ENCODE assay signal across 8 cellular contexts in genomic region chr1:169348356-169349036, GRCh38. TPM values are rescaled to one million over a fixed set of nuclear protein-coding genes. Genes with fewer than 3 reads are reported as not detected.
DNase-seq lines count a peak whose midpoint lies in the region; ATAC-seq and TF ChIP-seq lines count a peak whose summit lies in the region.

No MANE protein-coding gene starts in this region.

- no peaks in the 10 kb centered on the region for H3K9me2 ChIP-seq in GM23248 (ENCODE audit: insufficient read depth)

- no peak overlapping the region for H3K9ac ChIP-seq in GM23248

- peaks cover 0 to 1% of the 10 kb centered on the region in 2 donors for H3K27me3 Mint-ChIP-seq in CD4-positive, alpha-beta memory T cell

- peak; percentile 68 for TF ChIP-seq CTCF in lung (IDR thresholded peaks at IDR 0.05; ENCODE audit: control extremely low read depth, extremely low read depth)

- H3F3A ChIP-seq in GM23248 (ENCODE audit: insufficient read depth): no peaks in the 10 kb centered on the region

- H3K27ac Mint-ChIP-seq in CD4-positive, alpha-beta memory T cell: no peak overlapping the region

- no peaks in the 10 kb centered on the region for H3K36me3 ChIP-seq in CD4-positive, alpha-beta memory T cell (ENCODE audit: insufficient read depth, low read length)
- no peaks in the 10 kb centered on the region for H3K36me3 ChIP-seq in GM23248 (ENCODE audit: low read depth)
- H3K36me3 ChIP-seq in lung (ENCODE audit: control insufficient read depth in 2 of 2, insufficient read depth in 2 of 2, low read length in 2 of 2): peaks cover 0 to 1% of the 10 kb centered on the region in 2 donors

- WGBS in GM23248 (ENCODE audit: low coverage in 1 of 2, low lambda C conversion rate in 2 of 2, missing lambda C conversion rate in 2 of 2), 2 experiments: 40 to 41% methylated on average over 5 of the region's 5 CpGs
- 49 to 55% methylated on average over 5 of the region's 5 CpGs for WGBS in lung, 2 donors

- no peaks in the 10 kb centered on the region for H3K9me3 Mint-ChIP-seq in CD4-positive, alpha-beta memory T cell

- peaks cover 0 to 3% (median under 1%) of the 10 kb centered on the region in 4 donors for H3K4me1 Mint-ChIP-seq in CD4-positive, alpha-beta memory T cell

- H3K4me3 ChIP-seq in CD4-positive, alpha-beta memory T cell (ENCODE audit: low read length in 2 of 2): no peak overlapping the region
- H3K4me3 ChIP-seq in GM23248 (no peak overlapping the region), lung (no peak overlapping the region)

- POLR2A ChIA-PET in CD4-positive, alpha-beta memory T cell (lab: Charles Lee; ENCODE audit: partially characterized antibody): interaction anchor here (0.9 to 2.1 kb wide), 3 partner anchors 19 to 1006 kb away, joined by 4 to 17 read pairs (median 8); partner anchors contain the start of genes BLZF1 and NME7

- no peak overlapping the region for H3K27ac ChIP-seq in CD4-positive, alpha-beta memory T cell (ENCODE audit: low read depth, low read length)
- H3K27ac ChIP-seq in GM23248: no peak overlapping the region
- H3K27ac ChIP-seq in lung (ENCODE audit: low read depth in 1 of 2, low read length in 1 of 2): no peak overlapping the region

- H3K4me1 ChIP-seq in CD4-positive, alpha-beta memory T cell (ENCODE audit: insufficient read depth, low read length): no peaks in the 10 kb centered on the region
- H3K4me1 ChIP-seq in GM23248 (ENCODE audit: insufficient read depth) (no peaks in the 10 kb centered on the region), lung (ENCODE audit: control insufficient read depth in 2 of 2, insufficient read depth in 2 of 2, low read length in 2 of 2) (no peaks in the 10 kb centered on the region)

- no peak overlapping the region for H3K4me3 Mint-ChIP-seq in CD4-positive, alpha-beta memory T cell

- H3K4me2 ChIP-seq in GM23248 (ENCODE audit: unreplicated experiment): no peak overlapping the region

- no peaks in the 10 kb centered on the region for H4K20me1 ChIP-seq in GM23248 (ENCODE audit: insufficient read depth)

- no peaks in the 10 kb centered on the region for H3K27me3 ChIP-seq in CD4-positive, alpha-beta memory T cell (ENCODE audit: insufficient read depth, low read length)
- H3K27me3 ChIP-seq in GM23248 (replicated peaks; ENCODE audit: insufficient read depth) (no peaks in the 10 kb centered on the region), lung (ENCODE audit: control insufficient read depth, insufficient read depth) (no peaks in the 10 kb centered on the region)

- H3K9me3 ChIP-seq in CD4-positive, alpha-beta memory T cell (ENCODE audit: control insufficient read depth in 1 of 2, low read length in 2 of 2): no peaks in the 10 kb centered on the region
- H3K9me3 ChIP-seq in GM23248 (ENCODE audit: low read depth): no peaks in the 10 kb centered on the region
- no peaks in the 10 kb centered on the region for H3K9me3 ChIP-seq in lung (ENCODE audit: control insufficient read depth in 2 of 2, insufficient read depth in 1 of 2, low read length in 1 of 2)

- CTCF ChIA-PET in CD4-positive, alpha-beta memory T cell (lab: Charles Lee; ENCODE audit: partially characterized antibody): interaction anchor here (0.5 to 11.0 kb wide), 31 partner anchors 9 to 1268 kb away, joined by 3 to 156 read pairs (median 4); partner anchors contain the start of genes BLZF1 and NME7

- H3K79me2 ChIP-seq in GM23248 (ENCODE audit: insufficient read depth): peaks cover 7% of the 10 kb centered on the region

- H2AFZ ChIP-seq in GM23248: no peak overlapping the region

- ATAC-seq in lung (ENCODE audit: insufficient read depth, low FRiP score) (no peak), GM18505 (IDR thresholded peaks at IDR 0.05; ENCODE audit: unreplicated experiment) (no peak)

- no peak for TF ChIP-seq POLR2A in GM18505 (IDR thresholded peaks at IDR 0.05; ENCODE audit: borderline replicate concordance, extremely low read depth, insufficient read depth, insufficient read length)

- in situ Hi-C loops in GM23248 (cut with MboI): loop anchor here (10.0 to 25.0 kb wide), 2 partner anchors 744 to 1011 kb away; no protein-coding TSS in a partner anchor

- intact Hi-C loops in CD4-positive, alpha-beta memory T cell (cut with micrococcal nuclease): loop anchor here (1.0 kb wide), 2 partner anchors 909 to 1113 kb away; no protein-coding TSS in a partner anchor

- peaks cover 1 to 3% of the 10 kb centered on the region in 2 donors for H3K36me3 Mint-ChIP-seq in CD4-positive, alpha-beta memory T cell

- DNase-seq in CD4-positive, alpha-beta memory T cell: peak in 4 of 5 donors; percentile 44 to 52 (median 47)
- DNase-seq in GM23248 (peak; percentile 71), NCI-H69 (lab: John Stamatoyannopoulos, UW) (peak; percentile 69), lung (ENCODE audit: low spot score) (no peak)
- DNase-seq in central memory CD4-positive, alpha-beta T cell: peak; percentile 34
- no peak for DNase-seq in activated effector memory CD4-positive, alpha-beta T cell treated with Interleukin-2 at 50 U/mL for 16 hours
- no peak for DNase-seq in stimulated activated CD4-positive, alpha-beta T cell treated with anti-CD3 and anti-CD28 coated beads, Interleukin-4, amount 100 ng/mL, for 1 hour

RNA-seq across cellular contexts. Expression of gene NME7, which starts 19.1 kb away (rescaled TPM):
- 10 to 100 TPM; 12.0 to 14.3 TPM for total RNA-seq in CD4-positive, alpha-beta memory T cell
- polyA plus RNA-seq in CD4-positive, alpha-beta memory T cell: 10 to 100 TPM; 19.6 to 22.8 TPM
- 22.3 and 28.2 TPM in 2 replicates for total RNA-seq in GM23248 (2014; rRNA removed; shearing (Covaris generic))
- polyA plus RNA-seq in GM23248 (2016; fragmentation: Nextera tagmentation; extraction: Ambion mirVana): 35.3 and 38.4 TPM in 2 replicates
- total RNA-seq in lung: 10 to 100 TPM; 22.9 to 43.7 TPM
- polyA plus RNA-seq in lung: 10 to 100 TPM in 1 of 2 donors, 1 to 10 TPM in 1; 6.2 to 13.1 TPM

RNA-seq across cellular contexts. Expression of gene BLZF1, which starts 19.5 kb away (rescaled TPM):
- total RNA-seq in CD4-positive, alpha-beta memory T cell: 10 to 100 TPM; 20.0 to 23.8 TPM
- polyA plus RNA-seq in CD4-positive, alpha-beta memory T cell: 10 to 100 TPM; 11.5 to 14.2 TPM
- total RNA-seq in GM23248 (2014; rRNA removed; shearing (Covaris generic)): 33.0 and 34.6 TPM in 2 replicates
- polyA plus RNA-seq in GM23248 (2016; fragmentation: Nextera tagmentation; extraction: Ambion mirVana) (38.9 and 39.3 TPM in 2 replicates), lung (10 to 100 TPM in 1 of 2 donors, 1 to 10 TPM in 1; 8.0 to 11.0 TPM)
- 10 to 100 TPM; 22.1 to 31.5 TPM for total RNA-seq in lung

Comparison
In these comparisons a context has a peak if more than half of its experiments do, and no peak if none do; other contexts are left out.
1. DNase-seq: peak in CD4-positive, alpha-beta memory T cell (4 of 5), GM23248 (single experiment), NCI-H69 (single experiment) and central memory CD4-positive, alpha-beta T cell (single experiment); none in lung (single experiment), activated effector memory CD4-positive, alpha-beta T cell treated with Interleukin-2 at 50 U/mL for 16 hours (single experiment) and stimulated activated CD4-positive, alpha-beta T cell treated with anti-CD3 and anti-CD28 coated beads, Interleukin-4, amount 100 ng/mL, for 1 hour (single experiment).